27 cellular contexts compared by ENCODE assay signal in genomic region chr2:215423928-215424540, GRCh38. TPM values are rescaled to one million over a fixed set of nuclear protein-coding genes. Genes with fewer than 3 reads are reported as not detected.
A peak's percentile ranks its signal among the peaks of the same experiment; 100 is the strongest.
DNase-seq lines count a peak whose midpoint lies in the region; ATAC-seq, FAIRE-seq and TF ChIP-seq lines count a peak whose summit lies in the region.
"Had no signal": no experiment of that assay in that cellular context is flagged by ENCODE, and none has a peak within 500 bp of the region (broad histone marks: within the 10 kb centered on the region; RNA-seq: fewer than 3 reads in every experiment).

No MANE protein-coding gene starts in this region.

- peak overlapping the region; percentile 62 for H3K4me3 Mint-ChIP-seq in chondrocyte (ENCODE audit: unreplicated experiment)
- H3K4me3 Mint-ChIP-seq: activated CD4-positive, alpha-beta T cell treated with anti-CD3 and anti-CD28 coated beads, Interleukin-2, amount 10 ng/mL, durations not matched to agents 7 days and 5 days; activated naive CD4-positive, alpha-beta T cell treated with anti-CD3 and anti-CD28 coated beads for 36 hours; H9 had no signal

- peaks cover 11% of the 10 kb centered on the region; the same call in 1 of the 2 replicates for H4K20me1 ChIP-seq in HepG2 (ENCODE audit: insufficient read depth, low read length)

- POLR2A ChIA-PET in HepG2 (lab: Yijun Ruan, JAX): interaction anchor here (1.0 to 7.6 kb wide), 5 partner anchors 7 to 404 kb away, joined by 3 to 118 read pairs (median 4); no protein-coding TSS in a partner anchor

- H3K36me3 ChIP-seq in HepG2 (replicated peaks in 1 of 2; ENCODE audit: control insufficient read depth in 1 of 2, insufficient read depth in 2 of 2, low read length in 2 of 2) (peaks cover 31 to 81% of the 10 kb centered on the region in 2 experiments), right lobe of liver (peaks cover 3 to 77% (median 28%) of the 10 kb centered on the region in 4 donors), tibial artery (peaks cover 74 to 97% (median 87%) of the 10 kb centered on the region in 3 donors)
- H3K36me3 ChIP-seq: BE2C had no signal

- TF ChIP-seq POLR2A in HepG2 (IDR thresholded peaks at IDR 0.05; ENCODE audit: insufficient read depth in 1 of 2, low read depth in 2 of 2, low read length in 2 of 2) (peak; percentile 66 to 78; a peak in 3 of 4 replicates), right lobe of liver (IDR thresholded peaks at IDR 0.05) (no peak)

- H3K27me3 ChIP-seq in HepG2 (ENCODE audit: control insufficient read depth in 1 of 2, insufficient read depth in 2 of 2, low read length in 2 of 2): no peaks in the 10 kb centered on the region
- no peaks in the 10 kb centered on the region for H3K27me3 ChIP-seq in right lobe of liver
- H3K27me3 ChIP-seq in tibial artery: no peaks in the 10 kb centered on the region
- H3K27me3 ChIP-seq: BE2C had no signal

- TF ChIP-seq CTCF in HepG2 (CRISPR knock-in tag; IDR thresholded peaks at IDR 0.05) (no peak), right lobe of liver (IDR thresholded peaks at IDR 0.05) (no peak), chondrocyte (IDR thresholded peaks at IDR 0.05) (no peak), tibial artery (IDR thresholded peaks at IDR 0.05) (no peak)

- H3K9me3 ChIP-seq in HepG2 (ENCODE audit: low read length) (no peaks in the 10 kb centered on the region), right lobe of liver (no peaks in the 10 kb centered on the region), tibial artery (no peaks in the 10 kb centered on the region)
- H3K9me3 ChIP-seq: BE2C, psoas muscle had no signal

- intact Hi-C loops in HepG2 (cut with micrococcal nuclease; ENCODE audit: unreplicated experiment) (no loop called here), right lobe of liver (cut with DNase I) (no loop called here), tibial artery (cut with DNase I; ENCODE audit: low total_unique reads) (no loop called here)

- peaks cover 49% of the 10 kb centered on the region for H3K79me2 ChIP-seq in HepG2 (ENCODE audit: insufficient read depth, low read length)

- peak overlapping the region; percentile 2 for H3K27ac ChIP-seq in HepG2 (ENCODE audit: extremely low read length, insufficient read depth, low read length)
- H3K27ac ChIP-seq in right lobe of liver: peak overlapping the region in 1 of 3 donors; percentile 13
- H3K27ac ChIP-seq in tibial artery: peak overlapping the region; percentile 21 to 64
- H3K27ac ChIP-seq: psoas muscle, RWPE1, skin epidermis, VCaP had no signal

- no peaks in the 10 kb centered on the region for H3K9me3 Mint-ChIP-seq in chondrocyte (ENCODE audit: low read depth)
- H3K9me3 Mint-ChIP-seq: activated CD4-positive, alpha-beta T cell treated with anti-CD3 and anti-CD28 coated beads, Interleukin-2, amount 10 ng/mL, durations not matched to agents 7 days and 5 days; activated naive CD4-positive, alpha-beta T cell treated with anti-CD3 and anti-CD28 coated beads for 36 hours; H9 had no signal

- H3K4me1 Mint-ChIP-seq in chondrocyte (ENCODE audit: low read depth): peaks cover 88% of the 10 kb centered on the region
- H3K4me1 Mint-ChIP-seq: activated CD4-positive, alpha-beta T cell treated with anti-CD3 and anti-CD28 coated beads, Interleukin-2, amount 10 ng/mL, durations not matched to agents 7 days and 5 days; H9 had no signal

- no peak for TF ChIP-seq EP300 in HepG2 (IDR thresholded peaks at IDR 0.05; ENCODE audit: low read depth in 2 of 2, low read length in 2 of 2)
- TF ChIP-seq EP300 in HepG2 (CRISPR knock-in tag; IDR thresholded peaks at IDR 0.05; ENCODE audit: borderline replicate concordance): 0 out of 2 replicates have a peak, but pooled peaks have one; percentile 47

- no peaks in the 10 kb centered on the region for H3K27me3 Mint-ChIP-seq in chondrocyte (ENCODE audit: low read depth)

- peak overlapping the region; percentile 48 for H3K4me2 ChIP-seq in HepG2 (ENCODE audit: low read depth, low read length)

- DNase-seq in HepG2 (ENCODE audit: low spot score) (no peak), right lobe of liver (no peak), chondrocyte (ENCODE audit: low spot score) (no peak), iris pigment epithelial cell (ENCODE audit: low read depth) (peak; percentile 39), tibial artery (no peak), DMS153 treated with DMSO at 0.1 percent for 48 hours (lab: John Stamatoyannopoulos, UW; ENCODE audit: unreplicated experiment) (no peak)
- DNase-seq: 8988T; activated CD4-positive, alpha-beta T cell treated with anti-CD3 and anti-CD28 coated beads, Interleukin-2, amount 10 ng/mL, durations not matched to agents 7 days and 5 days; activated naive CD4-positive, alpha-beta T cell treated with anti-CD3 and anti-CD28 coated beads for 36 hours; activated T-cell treated with anti-CD3 and anti-CD28 coated beads, Interleukin-2, amount 50 U/mL, for 48 hours; amniotic stem cell; BE2C; GF-D8; H9; islet precursor cell; NCI-H1105 treated with DMSO at 0.1 percent for 48 hours; NCI-H2029 treated with DMSO at 0.1 percent for 48 hours; NCI-H2227 treated with DMSO at 0.1 percent for 48 hours; NCI-H82; psoas muscle; stimulated activated CD4-positive, alpha-beta T cell treated with anti-CD3 and anti-CD28 coated beads, Interleukin-2, amount 100 ng/mL, for 24 hours; substantia nigra had no signal

- CTCF ChIA-PET in HepG2 (lab: Yijun Ruan, JAX; ENCODE audit: low intra/inter-chr PET ratio, low total read pairs): no interaction called here

- TF ChIP-seq RAD21 in HepG2 (CRISPR knock-in tag; IDR thresholded peaks at IDR 0.05): no peak

- no TSS peak for BruUV-seq in HepG2 (replicated peaks; lab: Mats Ljungman, UMichigan)

- H3K36me3 Mint-ChIP-seq in chondrocyte (ENCODE audit: low read depth): peaks cover 80% of the 10 kb centered on the region

- no peak overlapping the region for H2AFZ ChIP-seq in HepG2 (ENCODE audit: low read length)

- no peak for FAIRE-seq in HepG2 (lab: Jason Lieb, UNC)

- H3K4me3 ChIP-seq in HepG2 (replicated peaks in 1 of 3; ENCODE audit: insufficient read depth in 1 of 3, low read depth in 2 of 3, low read length in 3 of 3): no peak overlapping the region; a peak in 1 of 6 replicates
- H3K4me3 ChIP-seq in right lobe of liver: no peak overlapping the region
- no peak overlapping the region for H3K4me3 ChIP-seq in tibial artery
- H3K4me3 ChIP-seq: psoas muscle, skin epidermis had no signal

- in situ Hi-C loops in HepG2 (cut with HindIII; ENCODE audit: extremely low pct_ligation_motif_present, low pct_unique_long_range_greater_than_20kb): no loop called here

- WGBS in HepG2 (ENCODE audit: low lambda C conversion rate): 95% methylated on average over 12 of the region's 12 CpGs
- WGBS in right lobe of liver (ENCODE audit: insufficient coverage, low coverage, low lambda C conversion rate, missing lambda C conversion rate): 91% methylated on average over 12 of the region's 12 CpGs

- ATAC-seq in HepG2 (peak; percentile 2; the same call in 1 of the 3 replicates), right lobe of liver (no peak), HG03280 (IDR thresholded peaks at IDR 0.05; ENCODE audit: unreplicated experiment) (no peak), GM19452 (IDR thresholded peaks at IDR 0.05; ENCODE audit: unreplicated experiment) (no peak)
- ATAC-seq: psoas muscle had no signal

- no peak overlapping the region for H3K9ac ChIP-seq in HepG2 (ENCODE audit: insufficient read depth, low read depth, low read length)

- H3K27ac Mint-ChIP-seq in chondrocyte (ENCODE audit: unreplicated experiment): peak overlapping the region; percentile 98
- H3K27ac Mint-ChIP-seq: activated CD4-positive, alpha-beta T cell treated with anti-CD3 and anti-CD28 coated beads, Interleukin-2, amount 10 ng/mL, durations not matched to agents 7 days and 5 days; activated naive CD4-positive, alpha-beta T cell treated with anti-CD3 and anti-CD28 coated beads for 36 hours; H9 had no signal

- H3K4me1 ChIP-seq in HepG2 (ENCODE audit: insufficient read depth, low read length) (peaks cover 96% of the 10 kb centered on the region), right lobe of liver (peaks cover 0 to 53% (median 13%) of the 10 kb centered on the region in 4 donors), tibial artery (peaks cover 0 to 83% (median 9%) of the 10 kb centered on the region in 4 donors)
- H3K4me1 ChIP-seq: psoas muscle had no signal

TF ChIP-seq in HepG2, 621 proteins besides CTCF, POLR2A, EP300 and RAD21 (continues in another document):
- peak; percentile 64 for TF ChIP-seq ATF7-NPFF (CRISPR knock-in tag; IDR thresholded peaks at IDR 0.05; ENCODE audit: low read depth)
- TF ChIP-seq ZNF234 (CRISPR knock-in tag; conservative IDR thresholded peaks at IDR 0.05): no peak
- no peak for TF ChIP-seq ZNF10 (CRISPR knock-in tag; IDR thresholded peaks at IDR 0.05; ENCODE audit: borderline replicate concordance, low read depth)
- 0 out of 2 replicates have a peak, but pooled peaks have one; percentile 37 for TF ChIP-seq TP53 (CRISPR knock-in tag; conservative IDR thresholded peaks at IDR 0.05)

RNA-seq across cellular contexts. Expression of gene FN1, which starts 11.8 kb away (rescaled TPM):
- 1,029 and 1,847 TPM in 2 replicates for total RNA-seq in HepG2 (2016; rRNA removed; fragmentation: Illumina TruSeq; extraction: Trizol)
- total RNA-seq in HepG2 (2016; cell fraction: cytosol; rRNA removed; fragmentation: Illumina TruSeq; extraction: Trizol; ENCODE audit: low read depth): 126 and 147 TPM in 2 replicates
- total RNA-seq in HepG2 (2016; cell fraction: insoluble cytoplasmic fraction; rRNA removed; fragmentation: Illumina TruSeq; extraction: Trizol): 854 and 1,853 TPM in 2 replicates
- total RNA-seq in HepG2 (2016; cell fraction: membrane; rRNA removed; fragmentation: Illumina TruSeq; extraction: Trizol): 296 and 350 TPM in 2 replicates
- total RNA-seq in HepG2 (2016; cell fraction: nucleus; rRNA removed; fragmentation: Illumina TruSeq; extraction: Trizol): 2,550 and 3,138 TPM in 2 replicates
- 6,471 and 8,294 TPM in 2 replicates for polyA plus RNA-seq in HepG2 (2011; rRNA removed)
- 5,228 and 6,020 TPM in 2 replicates for polyA plus RNA-seq in HepG2 (2011; cell fraction: cytosol; rRNA removed)
- polyA plus RNA-seq in HepG2 (2011; cell fraction: nucleus; rRNA removed): 7,071 and 7,329 TPM in 2 replicates
- polyA plus RNA-seq in HepG2 (2012): 6,919 and 7,291 TPM in 2 replicates
- polyA plus RNA-seq in HepG2 (2016; cell fraction: cytosol; fragmentation: Illumina TruSeq; extraction: Trizol; ENCODE audit: low read depth): 105 and 116 TPM in 2 replicates
- polyA plus RNA-seq in HepG2 (2016; cell fraction: insoluble cytoplasmic fraction; fragmentation: Illumina TruSeq; extraction: Trizol; ENCODE audit: low read depth): 930 and 1,012 TPM in 2 replicates
- polyA plus RNA-seq in HepG2 (2016; cell fraction: membrane; fragmentation: Illumina TruSeq; extraction: Trizol; ENCODE audit: low read depth): 206 and 247 TPM in 2 replicates
- polyA plus RNA-seq in HepG2 (2016; cell fraction: nucleus; fragmentation: Illumina TruSeq; extraction: Trizol; ENCODE audit: insufficient read depth, low read depth): 3,833 and 4,011 TPM in 2 replicates
- 4.7 and 8,343 TPM in 2 replicates for polyA minus RNA-seq in HepG2 (2011; rRNA and poly(A)+ RNA removed; ENCODE audit: low replicate concordance)
- 6,416 and 9,415 TPM in 2 replicates for polyA minus RNA-seq in HepG2 (2011; cell fraction: cytosol; rRNA and poly(A)+ RNA removed)
- polyA minus RNA-seq in HepG2 (2011; cell fraction: nucleus; rRNA and poly(A)+ RNA removed): 5,814 and 6,553 TPM in 2 replicates
- 1,000 to 10,000 TPM in 5 of 6 experiments, 100 to 1,000 TPM in 1; 938 to 2,279 (median 1,324) TPM for total RNA-seq in right lobe of liver
- 30,644 to 36,263 TPM (median 31,288 TPM) in 3 replicates for total RNA-seq in chondrocyte
